In genomic region chr1:116682641-116683221, GRCh38 we compare ENCODE assay signal across 1 cellular context.
TF ChIP-seq lines count a peak whose summit lies in the region.

No MANE protein-coding gene starts in this region.

TF ChIP-seq in GM23338, 12 proteins besides CTCF, POLR2A, EP300 and RAD21 (continued from another document):
- no peak for TF ChIP-seq REST (IDR thresholded peaks at IDR 0.05; ENCODE audit: unreplicated experiment)
- TF ChIP-seq EZH2phosphoT487 (IDR thresholded peaks at IDR 0.05; ENCODE audit: unreplicated experiment) = no peak
- TF ChIP-seq ETS1 (IDR thresholded peaks at IDR 0.05) = no peak
- no peak for TF ChIP-seq CREB1 (CRISPR knock-in tag; IDR thresholded peaks at IDR 0.05; ENCODE audit: low read depth)
- no peak for TF ChIP-seq JUNB (IDR thresholded peaks at IDR 0.05; ENCODE audit: unreplicated experiment)
- no peak for TF ChIP-seq NANOG (IDR thresholded peaks at IDR 0.05; ENCODE audit: borderline replicate concordance)
- TF ChIP-seq STAT1 (IDR thresholded peaks at IDR 0.05; ENCODE audit: unreplicated experiment) = no peak
